ENCODE assay signal across 8 cellular contexts in the genomic region with DNA sequence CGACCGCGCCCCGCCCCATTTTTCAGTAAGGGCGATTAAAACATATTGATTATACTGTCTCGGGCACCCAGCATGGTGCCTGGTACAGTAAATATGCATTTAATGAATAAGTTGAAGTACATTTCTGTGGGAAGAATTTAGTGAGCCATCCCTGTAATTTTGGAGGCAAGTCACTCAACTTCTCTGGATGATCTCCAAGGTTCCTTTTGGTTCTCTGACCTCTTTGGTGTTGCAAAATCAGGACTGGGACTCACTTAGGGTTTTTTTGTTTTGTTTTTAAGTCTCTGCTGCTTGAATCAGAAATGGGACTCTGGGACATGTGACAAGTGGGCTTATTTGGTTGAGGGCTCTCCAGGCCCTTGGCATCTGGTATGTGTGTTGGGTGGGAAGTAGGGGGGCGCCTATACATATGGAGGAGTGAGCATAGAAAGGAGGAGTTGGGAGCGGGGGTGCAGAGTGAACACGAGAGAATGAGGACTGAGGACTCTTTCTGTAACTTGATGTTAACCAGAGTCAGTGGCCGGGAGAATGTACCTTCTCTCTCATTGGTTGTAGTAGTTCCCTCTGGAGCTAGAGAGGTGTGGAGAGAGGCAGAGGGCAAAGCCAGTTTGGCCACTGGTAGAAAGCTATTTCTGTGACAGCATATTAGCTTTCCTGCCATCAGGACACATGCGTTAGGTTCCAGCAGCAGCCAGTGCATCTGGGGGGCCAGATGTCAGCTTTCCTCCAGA. TPM values are rescaled to one million over a fixed set of nuclear protein-coding genes. Genes with fewer than 3 reads are reported as not detected.
DNase-seq lines count a peak whose midpoint lies in the region; ATAC-seq and TF ChIP-seq lines count a peak whose summit lies in the region.

No MANE protein-coding gene starts in this region.

- H3K9me3 ChIP-seq in effector memory CD4-positive, alpha-beta T cell (ENCODE audit: control insufficient read depth, low read length), result no peaks in the 10 kb centered on the region

- H3K36me3 ChIP-seq in effector memory CD4-positive, alpha-beta T cell (ENCODE audit: control insufficient read depth, insufficient read depth, low read length), result no peaks in the 10 kb centered on the region

- H3K27ac ChIP-seq in effector memory CD4-positive, alpha-beta T cell (ENCODE audit: insufficient read depth, low read length, poor library complexity, severe bottlenecking), result no peak overlapping the region

- TF ChIP-seq CTCF in CD14-positive monocyte (IDR thresholded peaks at IDR 0.05), result no peak

- peaks cover 5 to 17% (median 11%) of the 10 kb centered on the region in 3 donors for H3K27me3 Mint-ChIP-seq in CD14-positive monocyte (ENCODE audit: low read depth in 3 of 3)
- peaks cover 8 to 12% of the 10 kb centered on the region in 2 donors for H3K27me3 Mint-ChIP-seq in natural killer cell treated with Interleukin-12 subunit alpha and Interleukin-12 subunit beta and Interleukin-15 and Interleukin-18, amount 100 ng/mL, for 72 hours

- intact Hi-C loops in CD14-positive monocyte (cut with micrococcal nuclease), result loop anchor here (5.0 to 10.0 kb wide), 2 partner anchors 44 to 131 kb away; no protein-coding TSS in a partner anchor

- H3K27ac Mint-ChIP-seq in CD14-positive monocyte, result peak overlapping the region in 1 of 7 donors; percentile 52
- peak overlapping the region in 1 of 2 donors; percentile 22 for H3K27ac Mint-ChIP-seq in natural killer cell treated with Interleukin-12 subunit alpha and Interleukin-12 subunit beta and Interleukin-15 and Interleukin-18, amount 100 ng/mL, for 72 hours

- DNase-seq in CD14-positive monocyte (ENCODE audit: low spot score) (no peak), NCI-H524 (lab: John Stamatoyannopoulos, UW) (peak; percentile 81 to 83), NAMALWA (ENCODE audit: low spot score) (no peak)
- no peak for DNase-seq in effector memory CD4-positive, alpha-beta T cell
- no peak for DNase-seq in natural killer cell treated with Interleukin-12 subunit alpha and Interleukin-12 subunit beta and Interleukin-15 and Interleukin-18, amount 100 ng/mL, for 72 hours (ENCODE audit: low spot score)

- H3K9me3 Mint-ChIP-seq in CD14-positive monocyte, result no peaks in the 10 kb centered on the region
- no peaks in the 10 kb centered on the region for H3K9me3 Mint-ChIP-seq in natural killer cell treated with Interleukin-12 subunit alpha and Interleukin-12 subunit beta and Interleukin-15 and Interleukin-18, amount 100 ng/mL, for 72 hours

- peak overlapping the region; percentile 87 for H3K4me3 ChIP-seq in effector memory CD4-positive, alpha-beta T cell (ENCODE audit: insufficient read depth, low read depth, low read length, poor library complexity, severe bottlenecking)

- ATAC-seq in natural killer cell treated with Interleukin-12 subunit alpha and Interleukin-12 subunit beta and Interleukin-15 and Interleukin-18, amount 100 ng/mL, for 72 hours, result no peak
- ATAC-seq in HG03442 (IDR thresholded peaks at IDR 0.05; ENCODE audit: unreplicated experiment) (no peak), GM18867 (IDR thresholded peaks at IDR 0.05; ENCODE audit: unreplicated experiment) (no peak), GM19328 (IDR thresholded peaks at IDR 0.05; ENCODE audit: unreplicated experiment) (no peak)

- H3K36me3 Mint-ChIP-seq in CD14-positive monocyte, result no peaks in the 10 kb centered on the region
- H3K36me3 Mint-ChIP-seq in natural killer cell treated with Interleukin-12 subunit alpha and Interleukin-12 subunit beta and Interleukin-15 and Interleukin-18, amount 100 ng/mL, for 72 hours, result no peaks in the 10 kb centered on the region

- H3K4me3 Mint-ChIP-seq in CD14-positive monocyte, result peak overlapping the region; percentile 97 to 98
- peak overlapping the region; percentile 92 for H3K4me3 Mint-ChIP-seq in natural killer cell treated with Interleukin-12 subunit alpha and Interleukin-12 subunit beta and Interleukin-15 and Interleukin-18, amount 100 ng/mL, for 72 hours

- no peaks in the 10 kb centered on the region for H3K27me3 ChIP-seq in effector memory CD4-positive, alpha-beta T cell (replicated peaks; ENCODE audit: control insufficient read depth, insufficient read depth, low read length, poor library complexity, severe bottlenecking)

- peaks cover 26% of the 10 kb centered on the region for H3K4me1 Mint-ChIP-seq in CD14-positive monocyte
- peaks cover 23 to 39% of the 10 kb centered on the region in 2 donors for H3K4me1 Mint-ChIP-seq in natural killer cell treated with Interleukin-12 subunit alpha and Interleukin-12 subunit beta and Interleukin-15 and Interleukin-18, amount 100 ng/mL, for 72 hours (ENCODE audit: low read depth in 2 of 2)

- H3K4me1 ChIP-seq in effector memory CD4-positive, alpha-beta T cell (ENCODE audit: control insufficient read depth, insufficient read depth, low read length, poor library complexity, severe bottlenecking), result peaks cover 17% of the 10 kb centered on the region

RNA-seq across cellular contexts. Expression of gene ARHGAP10, which starts 1.9 kb away (rescaled TPM):
- 1 to 10 TPM; 1.7 to 3.0 TPM for polyA plus RNA-seq in CD14-positive monocyte
- total RNA-seq in natural killer cell treated with Interleukin-12 subunit alpha and Interleukin-12 subunit beta and Interleukin-15 and Interleukin-18, amount 100 ng/mL, for 72 hours, result 10 to 100 TPM in 1 of 2 donors, 1 to 10 TPM in 1; 7.4 to 11.4 TPM

RNA-seq across cellular contexts. Expression of gene PRMT9, which starts 49.8 kb away (rescaled TPM):
- polyA plus RNA-seq in CD14-positive monocyte, result 1 to 10 TPM; 1.6 to 2.0 TPM
- 10 to 100 TPM in 1 of 2 donors, 1 to 10 TPM in 1; 6.5 to 11.8 TPM for total RNA-seq in natural killer cell treated with Interleukin-12 subunit alpha and Interleukin-12 subunit beta and Interleukin-15 and Interleukin-18, amount 100 ng/mL, for 72 hours

Comparison
In these comparisons a context has a peak if more than half of its experiments do, and no peak if none do; other contexts are left out.
1. DNase-seq: peak in NCI-H524 (2 of 2); none in CD14-positive monocyte (single experiment), effector memory CD4-positive, alpha-beta T cell (0 of 3), natural killer cell treated with Interleukin-12 subunit alpha and Interleukin-12 subunit beta and Interleukin-15 and Interleukin-18, amount 100 ng/mL, for 72 hours (single experiment) and NAMALWA (single experiment).